Comparison of ENCODE assay signal across 10 cellular contexts in genomic region chr4:176150283-176150682, GRCh38. TPM values are rescaled to one million over a fixed set of nuclear protein-coding genes. Genes with fewer than 3 reads are reported as not detected.
A peak's percentile ranks its signal among the peaks of the same experiment; 100 is the strongest.
DNase-seq lines count a peak whose midpoint lies in the region; ATAC-seq, FAIRE-seq and TF ChIP-seq lines count a peak whose summit lies in the region.
"Had no signal": no experiment of that assay in that cellular context is flagged by ENCODE, and none has a peak within 500 bp of the region (broad histone marks: within the 10 kb centered on the region; RNA-seq: fewer than 3 reads in every experiment).

No MANE protein-coding gene starts in this region.

- TF ChIP-seq CTCF in heart left ventricle (IDR thresholded peaks at IDR 0.05) (peak; percentile 18 to 63 (median 48)), uterus (IDR thresholded peaks at IDR 0.05) (peak; percentile 15 to 24 (median 18))

- peak in 2 of 4 donors; percentile 60 to 64 for ATAC-seq in heart left ventricle
- no peak for ATAC-seq in GM19395 (IDR thresholded peaks at IDR 0.05; ENCODE audit: unreplicated experiment)

- intact Hi-C loops in heart left ventricle (cut with DNase I), result loop anchor here (1.0 to 5.0 kb wide), 9 partner anchors 45 to 192 kb away; partner anchors contain the start of gene SPATA4 (in 1 of the 10)
- intact Hi-C loops in cardiac septum (cut with DNase I), result loop anchor here (5.0 kb wide), 1 partner anchor 187 kb away; no protein-coding TSS in a partner anchor
- intact Hi-C loops in uterus (cut with DNase I; ENCODE audit: low total_unique reads), result no loop called here

- H3K9me3 ChIP-seq in heart left ventricle (no peaks in the 10 kb centered on the region), uterus (no peaks in the 10 kb centered on the region)

- TF ChIP-seq POLR2A in heart left ventricle (IDR thresholded peaks at IDR 0.05) (no peak), uterus (IDR thresholded peaks at IDR 0.05) (no peak), GM12892 (IDR thresholded peaks at IDR 0.05; ENCODE audit: low read depth, low read length) (no peak)

- H3K4me1 ChIP-seq in heart left ventricle (peaks cover 0 to 7% (median 0%) of the 10 kb centered on the region in 12 donors), uterus (no peaks in the 10 kb centered on the region)

- H3K4me3 ChIP-seq in heart left ventricle (no peak overlapping the region), uterus (no peak overlapping the region)
- H3K4me3 ChIP-seq: lung had no signal

- H3K27me3 ChIP-seq in heart left ventricle (no peaks in the 10 kb centered on the region), uterus (no peaks in the 10 kb centered on the region)

- H3K27ac ChIP-seq in heart left ventricle (no peak overlapping the region), uterus (no peak overlapping the region)

- H3K36me3 ChIP-seq in heart left ventricle (no peaks in the 10 kb centered on the region), uterus (no peaks in the 10 kb centered on the region)

- no peak for FAIRE-seq in GM12892 (lab: Jason Lieb, UNC)

- no peak for DNase-seq in heart left ventricle
- DNase-seq in cardiac septum (ENCODE audit: low spot score), result no peak
- DNase-seq in NCI-H526 treated with DMSO at 0.1 percent for 48 hours (lab: John Stamatoyannopoulos, UW), result peak; percentile 0
- peak; percentile 41 for DNase-seq in fibroblast of gingiva (ENCODE audit: low read depth)
- DNase-seq in uterus, result no peak
- no peak for DNase-seq in GM12892 (ENCODE audit: insufficient read length)
- no peak for DNase-seq in occipital lobe (lab: John Stamatoyannopoulos, UW)

RNA-seq across cellular contexts. Expression of gene SPATA4, which starts 45.1 kb away (rescaled TPM):
- total RNA-seq in heart left ventricle (under 1 TPM in 5 of 9 donors, not detected in 4; 0.25 to 0.84 (median 0.64) TPM), cardiac septum (0.22 TPM), uterus (1 to 10 TPM in 1 of 4 donors, under 1 TPM in 1, not detected in 2; 0.40 to 1.6 TPM), occipital lobe (1.1 TPM)
- under 1 TPM; 0.27 to 0.35 TPM for polyA plus RNA-seq in heart left ventricle
- polyA plus RNA-seq in GM12892 (2012; ENCODE audit: missing spikeins), result not detected
- total RNA-seq: T-helper 2 cell treated with Interferon-gamma antibody and Interleukin-4, amounts not matched to agents 100 ng/mL and 5 ng/mL, for 36 hours had no signal

Comparison
In these comparisons a context has a peak if more than half of its experiments do, and no peak if none do; other contexts are left out.
1. DNase-seq: peak in NCI-H526 treated with DMSO at 0.1 percent for 48 hours (single experiment) and fibroblast of gingiva (single experiment); none in heart left ventricle (0 of 5), cardiac septum (single experiment), uterus (0 of 2), GM12892 (single experiment) and occipital lobe (single experiment).